20 cellular contexts compared by ENCODE assay signal in the genomic region with DNA sequence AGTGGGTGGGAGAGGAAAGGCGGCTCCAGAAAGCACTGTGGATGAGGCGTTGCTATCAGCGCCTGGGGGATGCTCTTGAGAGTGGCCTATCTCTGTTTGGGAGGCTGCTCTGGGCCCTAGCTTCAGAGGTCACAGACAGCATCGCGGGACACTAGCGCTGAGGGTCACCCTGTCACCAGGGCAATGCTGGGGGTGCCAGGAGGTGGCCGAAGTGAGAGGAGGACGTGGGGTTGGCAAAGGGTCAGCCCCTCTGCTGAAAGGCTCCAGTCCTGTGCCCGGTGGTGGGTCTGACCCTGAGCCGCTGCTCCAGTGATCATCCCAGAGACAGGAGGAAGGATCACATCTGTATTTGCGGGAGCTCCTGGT. TPM values are rescaled to one million over a fixed set of nuclear protein-coding genes. Genes with fewer than 3 reads are reported as not detected.
"Had no signal": no experiment of that assay in that cellular context is flagged by ENCODE, and none has a peak within 500 bp of the region (broad histone marks: within the 10 kb centered on the region; RNA-seq: fewer than 3 reads in every experiment).

No MANE protein-coding gene starts in this region.

- H3K36me3 ChIP-seq: tibial artery, upper lobe of right lung, vagina had no signal

- H3K27me3 ChIP-seq: dorsolateral prefrontal cortex, hepatocyte, tibial artery, upper lobe of right lung, vagina had no signal

- DNase-seq: caudate nucleus; cortex of kidney; dorsolateral prefrontal cortex; effector CD8-positive, alpha-beta T cell; foreskin fibroblast; mammary epithelial cell; naive B cell; stimulated activated CD4-positive, alpha-beta T cell treated with anti-CD3 and anti-CD28 coated beads, Interleukin-4, amount 100 ng/mL, for 1 hour; stimulated activated CD8-positive, alpha-beta memory T cell treated with anti-CD3 and anti-CD28 coated beads, Interleukin-4, amount 100 ng/mL, for 48 hours; stimulated activated naive CD8-positive, alpha-beta T cell treated with anti-CD3 and anti-CD28 coated beads, Interleukin-15, Interleukin-2, amounts not matched to agents 100 U/mL and 50 U/mL, for 24 hours; tibial artery; upper lobe of right lung had no signal

- H3K4me2 ChIP-seq: hepatocyte had no signal

- ATAC-seq: esophagus mucosa; right cardiac atrium; stimulated activated effector memory CD8-positive, alpha-beta T cell treated with anti-CD3 and anti-CD28 coated beads, Interleukin-12 subunit alpha, Interleukin-12 subunit beta, amount 100 ng/mL, for 72 hours; stimulated activated naive CD8-positive, alpha-beta T cell treated with anti-CD3 and anti-CD28 coated beads, Interleukin-15, Interleukin-2, amounts not matched to agents 100 U/mL and 50 U/mL, for 24 hours; upper lobe of right lung had no signal

- H3K4me3 ChIP-seq: dorsolateral prefrontal cortex, hepatocyte, mucosa of descending colon, tibial artery, upper lobe of right lung, vagina had no signal

- H3K27ac ChIP-seq: dorsolateral prefrontal cortex, hepatocyte, tibial artery, upper lobe of right lung, vagina had no signal

- H2AFZ ChIP-seq: hepatocyte had no signal

- H3K4me1 ChIP-seq: upper lobe of right lung, vagina had no signal

- H3K9me3 ChIP-seq: mucosa of descending colon, tibial artery, upper lobe of right lung, vagina had no signal

RNA-seq across cellular contexts. Expression of gene TACR2, which starts 3.0 kb away (rescaled TPM):
- total RNA-seq: chondrocyte, kidney epithelial cell, mammary epithelial cell had no signal
- polyA plus RNA-seq: hepatocyte had no signal
